Comparison of ENCODE assay signal across 1 cellular context in the genomic region with DNA sequence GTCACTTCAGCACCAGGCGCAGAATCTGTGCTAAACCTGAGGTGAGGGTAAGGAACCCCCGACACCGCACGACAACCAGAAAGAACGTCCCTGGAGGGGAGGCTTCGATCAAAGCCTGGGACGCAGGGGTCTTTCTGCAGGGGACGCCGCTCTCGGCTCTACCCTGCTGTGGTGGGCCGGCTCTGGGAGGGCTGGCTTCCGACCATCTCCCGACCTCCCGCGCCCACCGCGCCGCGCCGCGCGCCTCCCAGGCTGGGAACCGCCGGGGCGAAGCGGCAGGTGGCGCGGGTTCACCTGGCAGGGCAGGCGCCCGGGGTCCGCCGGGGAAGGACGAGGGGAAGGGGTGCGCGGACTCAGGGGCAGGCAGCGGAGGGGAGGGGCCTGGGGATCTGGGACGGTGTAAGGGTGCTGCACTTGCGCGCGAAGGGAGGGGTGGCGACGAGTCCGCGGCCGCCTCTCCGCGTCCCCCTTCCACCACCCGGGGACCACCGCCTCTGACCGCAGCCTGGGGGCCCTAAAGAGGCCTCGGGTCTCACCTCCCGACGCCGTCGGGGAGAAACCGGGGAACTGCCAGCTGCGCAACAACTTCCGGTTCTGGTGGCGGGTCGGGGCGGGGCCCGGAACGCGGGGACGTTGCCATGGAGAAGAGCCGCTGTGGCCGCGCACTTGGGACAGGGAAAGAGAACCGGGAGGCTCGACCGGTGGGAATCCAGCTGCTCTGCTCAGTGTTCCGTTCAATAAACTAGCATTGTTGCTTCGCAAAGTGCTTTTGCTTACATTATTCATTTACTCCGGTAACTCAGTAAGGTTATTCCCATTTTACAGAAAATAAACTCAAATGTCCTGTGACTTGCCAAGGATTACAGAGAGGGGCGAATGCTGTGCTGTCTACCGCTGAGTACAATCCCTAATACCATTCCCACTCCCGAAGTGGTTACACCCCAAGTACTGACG.
A peak's percentile ranks its signal among the peaks of the same experiment; 100 is the strongest.
TF ChIP-seq lines count a peak whose summit lies in the region.

Gene ZNF396, minus strand, starts transcription at position 596 of the 954 bp plus-strand sequence. CDS start 3,045 bp downstream, outside the sequence.

TF ChIP-seq in WTC11, 78 proteins besides CTCF, POLR2A, EP300 and RAD21 (continued from another document and continues in another):
- TF ChIP-seq ZNF532 (CRISPR knock-in tag; IDR thresholded peaks at IDR 0.05; ENCODE audit: borderline replicate concordance) (no peak), MYBL2 (CRISPR knock-in tag; IDR thresholded peaks at IDR 0.05) (peak; percentile 20; the same call in 1 of the 2 replicates), SMAD3 (CRISPR knock-in tag; IDR thresholded peaks at IDR 0.05; ENCODE audit: borderline replicate concordance) (no peak), ELF4 (CRISPR knock-in tag; IDR thresholded peaks at IDR 0.05; ENCODE audit: low read depth) (no peak), ZNF121 (CRISPR knock-in tag; IDR thresholded peaks at IDR 0.05) (0 out of 2 replicates have a peak, but pooled peaks have one; percentile 1), RELA (CRISPR knock-in tag; IDR thresholded peaks at IDR 0.05; ENCODE audit: borderline replicate concordance) (peak; percentile 66; the same call in 1 of the 2 replicates), TCF7 (CRISPR knock-in tag; IDR thresholded peaks at IDR 0.05; ENCODE audit: low read depth) (no peak), ZNF317 (CRISPR knock-in tag; IDR thresholded peaks at IDR 0.05; ENCODE audit: borderline replicate concordance, low read depth) (no peak; the same call in 1 of the 2 replicates), GRHL2 (CRISPR knock-in tag; IDR thresholded peaks at IDR 0.05; ENCODE audit: insufficient replicate concordance, severe bottlenecking) (no peak), MLX (CRISPR knock-in tag; IDR thresholded peaks at IDR 0.05) (no peak), ARID4B (CRISPR knock-in tag; IDR thresholded peaks at IDR 0.05; ENCODE audit: borderline replicate concordance) (peak; percentile 62; the same call in 1 of the 2 replicates), NR2C2 (CRISPR knock-in tag; IDR thresholded peaks at IDR 0.05) (no peak), MXD4 (CRISPR knock-in tag; IDR thresholded peaks at IDR 0.05; ENCODE audit: borderline replicate concordance) (no peak), GABPB1 (CRISPR knock-in tag; IDR thresholded peaks at IDR 0.05) (peak; percentile 58; the same call in 1 of the 2 replicates), ZNF219 (CRISPR knock-in tag; IDR thresholded peaks at IDR 0.05; ENCODE audit: borderline replicate concordance) (peak; percentile 76; the same call in 1 of the 2 replicates), ZNF416 (CRISPR knock-in tag; IDR thresholded peaks at IDR 0.05) (no peak), E2F4 (CRISPR knock-in tag; IDR thresholded peaks at IDR 0.05; ENCODE audit: borderline replicate concordance, low read depth) (no peak), ZSCAN18 (CRISPR knock-in tag; IDR thresholded peaks at IDR 0.05) (no peak), STAT6 (CRISPR knock-in tag; conservative IDR thresholded peaks at IDR 0.05; ENCODE audit: low read depth) (no peak), JAZF1 (CRISPR knock-in tag; IDR thresholded peaks at IDR 0.05) (no peak), ATF2 (CRISPR knock-in tag; IDR thresholded peaks at IDR 0.05; ENCODE audit: borderline replicate concordance, low read depth) (no peak), TEAD1 (CRISPR knock-in tag; IDR thresholded peaks at IDR 0.05) (peak; percentile 69)
- TF ChIP-seq, protein P1, sequence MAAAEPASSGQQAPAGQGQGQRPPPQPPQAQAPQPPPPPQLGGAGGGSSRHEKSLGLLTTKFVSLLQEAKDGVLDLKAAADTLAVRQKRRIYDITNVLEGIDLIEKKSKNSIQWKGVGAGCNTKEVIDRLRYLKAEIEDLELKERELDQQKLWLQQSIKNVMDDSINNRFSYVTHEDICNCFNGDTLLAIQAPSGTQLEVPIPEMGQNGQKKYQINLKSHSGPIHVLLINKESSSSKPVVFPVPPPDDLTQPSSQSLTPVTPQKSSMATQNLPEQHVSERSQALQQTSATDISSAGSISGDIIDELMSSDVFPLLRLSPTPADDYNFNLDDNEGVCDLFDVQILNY (CRISPR knock-in tag; IDR thresholded peaks at IDR 0.05) = peak; percentile 55; the same call in 1 of the 2 replicates
- TF ChIP-seq, protein P2, sequence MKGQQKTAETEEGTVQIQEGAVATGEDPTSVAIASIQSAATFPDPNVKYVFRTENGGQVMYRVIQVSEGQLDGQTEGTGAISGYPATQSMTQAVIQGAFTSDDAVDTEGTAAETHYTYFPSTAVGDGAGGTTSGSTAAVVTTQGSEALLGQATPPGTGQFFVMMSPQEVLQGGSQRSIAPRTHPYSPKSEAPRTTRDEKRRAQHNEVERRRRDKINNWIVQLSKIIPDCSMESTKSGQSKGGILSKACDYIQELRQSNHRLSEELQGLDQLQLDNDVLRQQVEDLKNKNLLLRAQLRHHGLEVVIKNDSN (CRISPR knock-in tag; IDR thresholded peaks at IDR 0.05) = no peak
- TF ChIP-seq, protein P3, sequence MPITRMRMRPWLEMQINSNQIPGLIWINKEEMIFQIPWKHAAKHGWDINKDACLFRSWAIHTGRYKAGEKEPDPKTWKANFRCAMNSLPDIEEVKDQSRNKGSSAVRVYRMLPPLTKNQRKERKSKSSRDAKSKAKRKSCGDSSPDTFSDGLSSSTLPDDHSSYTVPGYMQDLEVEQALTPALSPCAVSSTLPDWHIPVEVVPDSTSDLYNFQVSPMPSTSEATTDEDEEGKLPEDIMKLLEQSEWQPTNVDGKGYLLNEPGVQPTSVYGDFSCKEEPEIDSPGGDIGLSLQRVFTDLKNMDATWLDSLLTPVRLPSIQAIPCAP (CRISPR knock-in tag; IDR thresholded peaks at IDR 0.05) = no peak
- TF ChIP-seq, protein P4, sequence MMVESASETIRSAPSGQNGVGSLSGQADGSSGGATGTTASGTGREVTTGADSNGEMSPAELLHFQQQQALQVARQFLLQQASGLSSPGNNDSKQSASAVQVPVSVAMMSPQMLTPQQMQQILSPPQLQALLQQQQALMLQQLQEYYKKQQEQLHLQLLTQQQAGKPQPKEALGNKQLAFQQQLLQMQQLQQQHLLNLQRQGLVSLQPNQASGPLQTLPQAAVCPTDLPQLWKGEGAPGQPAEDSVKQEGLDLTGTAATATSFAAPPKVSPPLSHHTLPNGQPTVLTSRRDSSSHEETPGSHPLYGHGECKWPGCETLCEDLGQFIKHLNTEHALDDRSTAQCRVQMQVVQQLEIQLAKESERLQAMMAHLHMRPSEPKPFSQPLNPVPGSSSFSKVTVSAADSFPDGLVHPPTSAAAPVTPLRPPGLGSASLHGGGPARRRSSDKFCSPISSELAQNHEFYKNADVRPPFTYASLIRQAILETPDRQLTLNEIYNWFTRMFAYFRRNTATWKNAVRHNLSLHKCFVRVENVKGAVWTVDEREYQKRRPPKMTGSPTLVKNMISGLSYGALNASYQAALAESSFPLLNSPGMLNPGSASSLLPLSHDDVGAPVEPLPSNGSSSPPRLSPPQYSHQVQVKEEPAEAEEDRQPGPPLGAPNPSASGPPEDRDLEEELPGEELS (CRISPR knock-in tag; IDR thresholded peaks at IDR 0.05) = no peak
